14 cellular contexts compared by ENCODE assay signal in genomic region chr1:200290010-200290685, GRCh38.
A peak's percentile ranks its signal among the peaks of the same experiment; 100 is the strongest.
DNase-seq lines count a peak whose midpoint lies in the region; FAIRE-seq and TF ChIP-seq lines count a peak whose summit lies in the region.
"Had no signal": no experiment of that assay in that cellular context is flagged by ENCODE, and none has a peak within 500 bp of the region (broad histone marks: within the 10 kb centered on the region; RNA-seq: fewer than 3 reads in every experiment).

No MANE protein-coding gene starts in this region.

- no peaks in the 10 kb centered on the region for H3K36me3 ChIP-seq in H7 (replicated peaks; ENCODE audit: control insufficient read depth, insufficient read depth, low read length)
- no peaks in the 10 kb centered on the region for H3K36me3 ChIP-seq in kidney (ENCODE audit: control insufficient read depth in 1 of 2, insufficient read depth in 2 of 2, low read length in 2 of 2)
- H3K36me3 ChIP-seq: spleen had no signal

- H3K4me1 Mint-ChIP-seq in mesothelial cell of epicardium = no peaks in the 10 kb centered on the region

- no peaks in the 10 kb centered on the region for H3K27me3 Mint-ChIP-seq in mesothelial cell of epicardium (ENCODE audit: low read depth)
- H3K27me3 Mint-ChIP-seq: activated naive CD8-positive, alpha-beta T cell treated with anti-CD3 and anti-CD28 coated beads, Interleukin-2, amount 10 ng/mL, durations not matched to agents 7 days and 5 days had no signal

- no peak for FAIRE-seq in kidney (lab: Jason Lieb, UNC)

- DNase-seq in 8988T (peak; percentile 17), H7 (peak; percentile 68), RPMI8226 (peak; percentile 37), glomerular visceral epithelial cell (ENCODE audit: extremely low spot score) (peak; percentile 9), mesothelial cell of epicardium (ENCODE audit: low spot score in 2 of 2, unreplicated experiment in 2 of 2) (no peak), kidney (no peak), NCI-H524 (lab: John Stamatoyannopoulos, UW) (no peak)
- DNase-seq in activated T-cell treated with anti-CD3 and anti-CD28 coated beads, Interleukin-2, amount 50 U/mL, for 48 hours = no peak
- DNase-seq: activated naive CD8-positive, alpha-beta T cell treated with anti-CD3 and anti-CD28 coated beads, Interleukin-2, amount 10 ng/mL, durations not matched to agents 7 days and 5 days; dermis blood vessel endothelial cell; NCI-H1436 treated with DMSO at 0.1 percent for 48 hours; SIG-M5; spleen; stimulated activated CD8-positive, alpha-beta memory T cell treated with anti-CD3 and anti-CD28 coated beads, Interleukin-4, amount 100 ng/mL, for 48 hours had no signal

- no peaks in the 10 kb centered on the region; the same call in none of the 2 replicates for H3K27me3 ChIP-seq in H7 (ENCODE audit: control insufficient read depth, insufficient read depth, low read length)
- H3K27me3 ChIP-seq: spleen had no signal

- no peaks in the 10 kb centered on the region for H3K9me3 ChIP-seq in kidney (ENCODE audit: control insufficient read depth in 1 of 2, low read length in 2 of 2)
- H3K9me3 ChIP-seq: spleen had no signal

- no peaks in the 10 kb centered on the region for H3K4me1 ChIP-seq in kidney (ENCODE audit: control insufficient read depth in 1 of 2, insufficient read depth in 1 of 2, low read depth in 1 of 2, low read length in 2 of 2)

- no peak overlapping the region for H3K27ac ChIP-seq in kidney (ENCODE audit: low read depth in 2 of 2, low read length in 2 of 2)
- H3K27ac ChIP-seq: spleen had no signal

- no peak for TF ChIP-seq CTCF in mesothelial cell of epicardium (IDR thresholded peaks at IDR 0.05; ENCODE audit: unreplicated experiment)
- no peak for TF ChIP-seq CTCF in kidney (IDR thresholded peaks at IDR 0.05; ENCODE audit: borderline replicate concordance, extremely low read depth, insufficient read depth)

- H3K36me3 Mint-ChIP-seq in mesothelial cell of epicardium = no peaks in the 10 kb centered on the region
- H3K36me3 Mint-ChIP-seq: activated naive CD8-positive, alpha-beta T cell treated with anti-CD3 and anti-CD28 coated beads, Interleukin-2, amount 10 ng/mL, durations not matched to agents 7 days and 5 days had no signal

- no peaks in the 10 kb centered on the region for H3K9me3 Mint-ChIP-seq in mesothelial cell of epicardium
- H3K9me3 Mint-ChIP-seq: activated naive CD8-positive, alpha-beta T cell treated with anti-CD3 and anti-CD28 coated beads, Interleukin-2, amount 10 ng/mL, durations not matched to agents 7 days and 5 days had no signal

- no peak overlapping the region for H3K4me3 Mint-ChIP-seq in mesothelial cell of epicardium
- H3K4me3 Mint-ChIP-seq: activated naive CD8-positive, alpha-beta T cell treated with anti-CD3 and anti-CD28 coated beads, Interleukin-2, amount 10 ng/mL, durations not matched to agents 7 days and 5 days had no signal

- no peak overlapping the region for H3K9ac ChIP-seq in kidney (ENCODE audit: low read length in 2 of 2)

- intact Hi-C loops in kidney (cut with DNase I) = no loop called here

- no peak overlapping the region for H3K4me3 ChIP-seq in H7 (ENCODE audit: insufficient read depth, low read depth, low read length)
- H3K4me3 ChIP-seq in kidney (ENCODE audit: low read length in 2 of 2) = no peak overlapping the region
- H3K4me3 ChIP-seq: spleen had no signal

- H3K27ac Mint-ChIP-seq in mesothelial cell of epicardium = no peak overlapping the region
- H3K27ac Mint-ChIP-seq: activated naive CD8-positive, alpha-beta T cell treated with anti-CD3 and anti-CD28 coated beads, Interleukin-2, amount 10 ng/mL, durations not matched to agents 7 days and 5 days had no signal

Comparison
In these comparisons a context has a peak if more than half of its experiments do, and no peak if none do; other contexts are left out.
1. DNase-seq: peak in 8988T (single experiment), H7 (single experiment), RPMI8226 (single experiment) and glomerular visceral epithelial cell (single experiment); none in activated T-cell treated with anti-CD3 and anti-CD28 coated beads, Interleukin-2, amount 50 U/mL, for 48 hours (0 of 2), mesothelial cell of epicardium (0 of 2), kidney (single experiment) and NCI-H524 (0 of 2).